In the genomic region with DNA sequence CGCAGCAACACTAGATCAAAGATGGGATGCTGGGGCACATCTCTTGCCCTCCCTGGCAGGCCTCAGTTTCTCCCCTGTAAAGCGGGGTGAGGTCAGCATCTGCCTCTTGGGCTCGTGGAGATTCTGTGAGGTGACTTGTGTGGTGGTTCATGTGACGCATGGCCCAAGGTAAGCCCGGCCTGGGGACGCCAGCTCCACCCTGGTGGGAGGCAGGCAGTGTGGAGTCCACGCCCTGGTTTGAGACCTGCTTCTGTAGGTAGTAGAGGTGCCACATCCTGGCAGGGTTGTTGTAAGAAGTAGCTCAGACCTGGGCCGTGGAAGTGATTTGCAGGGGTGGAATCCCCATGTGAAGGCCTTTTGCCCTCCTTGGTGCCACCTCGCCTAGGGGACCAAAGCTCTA, we compare ENCODE assay signal across 23 cellular contexts.
DNase-seq lines count a peak whose midpoint lies in the region; ATAC-seq, FAIRE-seq and TF ChIP-seq lines count a peak whose summit lies in the region.
"Had no signal": no experiment of that assay in that cellular context is flagged by ENCODE, and none has a peak within 500 bp of the region (broad histone marks: within the 10 kb centered on the region; RNA-seq: fewer than 3 reads in every experiment).

No MANE protein-coding gene starts in this region.

- H3K9me3 ChIP-seq in right atrium auricular region (no peaks in the 10 kb centered on the region), kidney (ENCODE audit: control insufficient read depth in 1 of 2, low read length in 2 of 2) (no peaks in the 10 kb centered on the region), stomach (no peaks in the 10 kb centered on the region), adrenal gland (replicated peaks in 1 of 3) (no peaks in the 10 kb centered on the region)

- peaks cover 0 to 93% of the 10 kb centered on the region in 2 donors for H3K4me1 ChIP-seq in right atrium auricular region
- peaks cover 72 to 76% of the 10 kb centered on the region in 2 donors for H3K4me1 ChIP-seq in kidney (ENCODE audit: control insufficient read depth in 1 of 2, insufficient read depth in 1 of 2, low read depth in 1 of 2, low read length in 2 of 2)
- peaks cover 84 to 97% (median 91%) of the 10 kb centered on the region in 4 donors for H3K4me1 ChIP-seq in stomach
- H3K4me1 ChIP-seq in adrenal gland (replicated peaks in 1 of 2), result peaks cover 56 to 78% of the 10 kb centered on the region in 2 donors
- H3K4me1 ChIP-seq: parathyroid adenoma had no signal

- no peak for TF ChIP-seq POLR2A in stomach (IDR thresholded peaks at IDR 0.05)
- no peak for TF ChIP-seq POLR2A in adrenal gland (IDR thresholded peaks at IDR 0.05)

- no peak for ATAC-seq in left ventricle myocardium superior
- ATAC-seq: activated CD8-positive, alpha-beta T cell treated with anti-CD3 and anti-CD28 coated beads for 36 hours had no signal

- H3K9ac ChIP-seq in kidney (ENCODE audit: low read length in 2 of 2), result peak overlapping the region in 1 of 2 donors; percentile 15
- H3K9ac ChIP-seq: GM23248, parathyroid adenoma had no signal

- H3K27me3 ChIP-seq in right atrium auricular region (no peaks in the 10 kb centered on the region), stomach (no peaks in the 10 kb centered on the region), adrenal gland (no peaks in the 10 kb centered on the region)

- DNase-seq in right atrium auricular region (ENCODE audit: low spot score) (no peak), left ventricle myocardium superior (no peak), kidney (no peak), stomach (no peak), EL (no peak), adrenal gland (no peak), amygdala (lab: John Stamatoyannopoulos, UW) (no peak)
- DNase-seq: activated CD4-positive, alpha-beta T cell treated with anti-CD3 and anti-CD28 coated beads for 1 hour; activated CD8-positive, alpha-beta memory T cell treated with anti-CD3 and anti-CD28 coated beads, Interleukin-2, amount 50 U/mL, for 48 hours; activated CD8-positive, alpha-beta T cell treated with anti-CD3 and anti-CD28 coated beads for 36 hours; activated naive CD4-positive, alpha-beta T cell treated with Interleukin-2 at 50 U/mL for 16 hours; AML-193; Calu3; CD4-positive, CD25-positive, alpha-beta regulatory T cell; DND-41; GM23248; NCI-H1436 treated with DMSO at 0.1 percent for 48 hours; NCI-H345; NCI-H69; stimulated activated CD4-positive, alpha-beta T cell treated with anti-CD3 and anti-CD28 coated beads, Interleukin-12 subunit alpha, Interleukin-12 subunit beta, amount 100 ng/mL, for 4 hours; stimulated activated CD4-positive, alpha-beta T cell treated with anti-CD3 and anti-CD28 coated beads, Interleukin-2, amount 100 ng/mL, for 48 hours had no signal

- no peak for FAIRE-seq in kidney (lab: Jason Lieb, UNC)
- FAIRE-seq: RCC 7860 had no signal

- H3K4me3 ChIP-seq in right atrium auricular region (no peak overlapping the region), kidney (ENCODE audit: low read length in 2 of 2) (no peak overlapping the region), stomach (no peak overlapping the region), adrenal gland (no peak overlapping the region)
- H3K4me3 ChIP-seq: GM23248 had no signal

- intact Hi-C loops in left ventricle myocardium superior (cut with micrococcal nuclease) (no loop called here), kidney (cut with DNase I) (no loop called here), stomach (cut with DNase I; ENCODE audit: low total_unique reads) (no loop called here), adrenal gland (cut with DNase I) (no loop called here)

- H3K36me3 ChIP-seq in right atrium auricular region (peaks cover 11% of the 10 kb centered on the region), kidney (ENCODE audit: control insufficient read depth in 1 of 2, insufficient read depth in 2 of 2, low read length in 2 of 2) (peaks cover 0 to 6% of the 10 kb centered on the region in 2 donors), stomach (peaks cover 0 to 16% (median 9%) of the 10 kb centered on the region in 4 donors), adrenal gland (replicated peaks in 1 of 2) (peaks cover 0 to 8% of the 10 kb centered on the region in 2 donors)

- 85% methylated on average over 8 to 9 of the region's 9 CpGs for WGBS in stomach, 5 donors
- WGBS in adrenal gland, 4 donors, result 87 to 97% (median 94%) methylated on average over 5 to 9 of the region's 9 CpGs

- TF ChIP-seq CTCF in right atrium auricular region (IDR thresholded peaks at IDR 0.05) (no peak), kidney (IDR thresholded peaks at IDR 0.05; ENCODE audit: borderline replicate concordance, extremely low read depth, insufficient read depth) (no peak), stomach (IDR thresholded peaks at IDR 0.05) (no peak), adrenal gland (IDR thresholded peaks at IDR 0.05) (no peak)

- H3K27ac ChIP-seq in right atrium auricular region (peak overlapping the region; percentile 78 to 81), kidney (ENCODE audit: low read depth in 2 of 2, low read length in 2 of 2) (peak overlapping the region; percentile 69 to 83), stomach (peak overlapping the region in 4 of 5 donors; percentile 47 to 93 (median 86)), adrenal gland (peak overlapping the region in 2 of 5 donors; percentile 24 to 88)
- H3K27ac ChIP-seq: GM23248, parathyroid adenoma had no signal

- no peak for TF ChIP-seq EP300 in stomach (IDR thresholded peaks at IDR 0.05)
